In the genomic region with DNA sequence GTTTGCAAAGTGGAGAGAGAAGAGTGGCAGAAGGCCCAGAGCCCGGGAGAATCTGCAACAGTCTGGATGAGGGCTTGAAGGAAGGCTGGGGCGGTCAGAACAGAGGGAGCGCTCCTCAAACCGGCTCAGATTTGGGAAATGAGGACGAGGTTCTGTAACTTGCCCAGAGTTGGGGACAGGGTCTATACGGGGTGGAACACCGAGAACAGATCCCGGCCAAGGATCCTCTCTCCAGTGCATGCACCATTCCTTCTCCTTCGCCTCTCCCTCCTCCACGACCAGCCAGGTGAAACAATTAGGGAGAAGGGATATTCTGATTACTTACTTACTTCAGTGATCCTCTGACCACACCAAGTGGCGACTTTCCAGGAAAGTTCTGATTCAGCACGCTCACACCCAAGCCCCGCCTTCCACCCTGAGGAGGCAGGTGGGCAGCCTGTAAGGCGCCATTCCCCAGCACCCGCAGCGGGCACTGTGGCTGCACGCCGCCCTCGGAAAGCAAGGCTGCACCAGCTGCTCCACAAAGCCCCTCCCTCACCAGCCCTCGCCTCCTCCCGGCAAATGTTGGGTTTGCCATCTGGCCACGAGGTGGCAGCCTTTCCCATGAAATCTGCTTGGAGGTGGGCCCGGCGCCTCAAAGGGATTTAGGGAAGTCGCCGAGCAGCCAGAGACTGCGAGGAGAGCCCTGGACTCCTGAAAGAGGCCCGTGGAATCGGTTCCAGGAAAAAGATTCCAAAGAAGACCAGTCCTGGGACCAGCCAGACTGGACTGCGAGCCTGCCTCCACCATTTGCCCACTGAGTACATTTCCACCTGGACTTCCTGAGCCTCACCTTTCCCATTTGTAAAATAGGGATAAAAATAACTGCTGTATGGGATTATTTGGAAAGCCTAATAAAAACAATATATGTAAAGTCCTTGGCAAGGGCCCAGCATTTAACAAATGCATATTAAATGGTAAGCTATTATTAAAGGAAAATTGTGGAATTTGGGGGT, we compare ENCODE assay signal across 8 cellular contexts. TPM values are rescaled to one million over a fixed set of nuclear protein-coding genes. Genes with fewer than 3 reads are reported as not detected.
DNase-seq lines count a peak whose midpoint lies in the region; FAIRE-seq and TF ChIP-seq lines count a peak whose summit lies in the region.

No MANE protein-coding gene starts in this region.

- no peak overlapping the region for H3K18ac ChIP-seq in neuronal stem cell (ENCODE audit: low read length)

- CTCF ChIA-PET in RWPE1 (lab: Yijun Ruan, JAX): interaction anchor here (0.6 to 1.4 kb wide), 20 partner anchors 12 to 1186 kb away, joined by 3 to 8 read pairs (median 5); no protein-coding TSS in a partner anchor

- H3K4ac ChIP-seq in neuronal stem cell (ENCODE audit: low read length): no peak overlapping the region

- H4K91ac ChIP-seq in neuronal stem cell (ENCODE audit: low read depth, low read length, poor library complexity): no peak overlapping the region

- H3K4me1 ChIP-seq in neuronal stem cell (ENCODE audit: control insufficient read depth in 2 of 2, insufficient read depth in 1 of 2, low read depth in 1 of 2, low read length in 2 of 2): peaks cover 3% of the 10 kb centered on the region in 2 donors

- no CpG with 5 or more reads among the region's 30 CpGs for WGBS in neuronal stem cell (ENCODE audit: extremely low coverage in 2 of 2, insufficient read length in 2 of 2, insufficient replicate concordance in 1 of 2), 2 donors

- no peaks in the 10 kb centered on the region for H3K9me3 ChIP-seq in neuronal stem cell (replicated peaks in 1 of 2; ENCODE audit: control insufficient read depth in 2 of 2, insufficient read depth in 1 of 2, low read depth in 1 of 2, low read length in 2 of 2)

- H3K4me3 ChIP-seq in H7 (ENCODE audit: insufficient read depth, low read depth, low read length) (peak overlapping the region; percentile 33; the same call in 1 of the 2 replicates), LNCaP clone FGC (ENCODE audit: low read depth, low read length) (peak overlapping the region; percentile 44), neuronal stem cell (ENCODE audit: low read length in 2 of 2) (peak overlapping the region; percentile 40 to 56)

- H3K27me3 ChIP-seq in H7 (ENCODE audit: control insufficient read depth, insufficient read depth, low read length): peaks cover 3% of the 10 kb centered on the region; the same call in 1 of the 2 replicates
- H3K27me3 ChIP-seq in neuronal stem cell (ENCODE audit: control insufficient read depth in 3 of 3, insufficient read depth in 3 of 3, low read depth in 1 of 3, low read length in 3 of 3): no peaks in the 10 kb centered on the region

- peak; percentile 96 for TF ChIP-seq CTCF in LNCaP clone FGC (IDR thresholded peaks at IDR 0.05; ENCODE audit: control insufficient read depth, extremely low read depth, insufficient read depth)
- peak; percentile 95 for TF ChIP-seq CTCF in RWPE1 (conservative IDR thresholded peaks at IDR 0.05; ENCODE audit: low read depth)

- POLR2A ChIA-PET in RWPE1 (lab: Yijun Ruan, JAX; ENCODE audit: low non-redundant PET): no interaction called here

- peak overlapping the region; percentile 29 for H3K23ac ChIP-seq in neuronal stem cell (ENCODE audit: low read depth, low read length, poor library complexity)

- H4K8ac ChIP-seq in neuronal stem cell (ENCODE audit: low read depth, low read length): no peak overlapping the region

- FAIRE-seq in frontal cortex (lab: Jason Lieb, UNC): no peak

- H3K4me2 ChIP-seq in neuronal stem cell (ENCODE audit: insufficient read depth, low read length, poor library complexity, severe bottlenecking): peak overlapping the region; percentile 69

- H3K27ac ChIP-seq in RWPE1: peak overlapping the region; percentile 61
- no peak overlapping the region for H3K27ac ChIP-seq in neuronal stem cell (replicated peaks; ENCODE audit: low read length)

- no peak overlapping the region for H2BK12ac ChIP-seq in neuronal stem cell (ENCODE audit: low read length)

- H2BK5ac ChIP-seq in neuronal stem cell (ENCODE audit: low read length): no peak overlapping the region

- H3K9ac ChIP-seq in neuronal stem cell (ENCODE audit: low read depth, low read length, poor library complexity): peak overlapping the region; percentile 7

- H2BK15ac ChIP-seq in neuronal stem cell (ENCODE audit: low read length): no peak overlapping the region

- H3K36me3 ChIP-seq in H7 (replicated peaks; ENCODE audit: control insufficient read depth, insufficient read depth, low read length): no peaks in the 10 kb centered on the region
- no peaks in the 10 kb centered on the region for H3K36me3 ChIP-seq in neuronal stem cell (replicated peaks in 1 of 2; ENCODE audit: control insufficient read depth in 2 of 2, insufficient read depth in 2 of 2, low read length in 2 of 2)

- H3K14ac ChIP-seq in neuronal stem cell (ENCODE audit: low read length): no peak overlapping the region

- no peak overlapping the region for H2AK5ac ChIP-seq in neuronal stem cell (ENCODE audit: low read depth, low read length)

- no peaks in the 10 kb centered on the region for H3K79me1 ChIP-seq in neuronal stem cell (ENCODE audit: low read depth, low read length)

- DNase-seq in ELR (ENCODE audit: low read depth) (peak; percentile 86), H7 (peak; percentile 92), LNCaP clone FGC (ENCODE audit: low read depth) (peak; percentile 83), RWPE1 (ENCODE audit: low spot score) (peak; percentile 92), frontal cortex (ENCODE audit: low spot score in 2 of 2) (peak; percentile 49 to 83), neuronal stem cell (ENCODE audit: low spot score) (peak; percentile 93), stromal cell of bone marrow (ENCODE audit: low read depth) (peak; percentile 55)
- DNase-seq in activated effector memory CD4-positive, alpha-beta T cell treated with anti-CD3 and anti-CD28 coated beads, Interleukin-2, amount 50 U/mL, for 16 hours: peak; percentile 89

- H2AFZ ChIP-seq in neuronal stem cell (ENCODE audit: low read length): peak overlapping the region; percentile 93

- H2BK120ac ChIP-seq in neuronal stem cell (ENCODE audit: low read depth, low read length): no peak overlapping the region

RNA-seq across cellular contexts. Expression of gene WWC1, which starts 22.2 kb away (rescaled TPM):
- 11.8 and 15.5 TPM in 2 replicates for total RNA-seq in H7 (2014; rRNA removed; shearing (Covaris generic))
- total RNA-seq in frontal cortex: 78.3 TPM
- 11.4 TPM for polyA plus RNA-seq in neuronal stem cell (2013, experiment 1 of 2)
- 12.7 TPM for polyA plus RNA-seq in neuronal stem cell (2013, experiment 2 of 2)
